Comparison of ENCODE assay signal across 14 cellular contexts in the genomic region with DNA sequence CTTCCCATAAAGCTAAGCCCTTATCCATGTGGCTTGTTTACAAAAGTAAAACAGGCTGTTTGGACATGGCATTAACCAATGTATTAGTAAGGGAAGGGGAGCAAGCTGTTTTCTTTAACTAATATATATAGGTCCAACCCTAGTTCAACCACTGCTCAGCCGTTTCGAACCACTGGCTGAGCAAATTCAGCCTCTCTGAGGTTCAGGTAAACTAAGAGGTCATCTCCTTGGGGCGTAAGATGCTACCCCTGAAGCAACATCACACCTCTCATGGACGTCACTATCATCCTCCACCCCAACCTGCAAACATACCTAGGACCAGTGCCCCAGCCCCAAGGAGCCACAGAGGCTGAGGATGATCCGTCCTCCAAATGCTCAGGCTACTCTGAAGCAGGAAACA. TPM values are rescaled to one million over a fixed set of nuclear protein-coding genes. Genes with fewer than 3 reads are reported as not detected.
DNase-seq lines count a peak whose midpoint lies in the region; ATAC-seq and TF ChIP-seq lines count a peak whose summit lies in the region.
"Had no signal": no experiment of that assay in that cellular context is flagged by ENCODE, and none has a peak within 500 bp of the region (broad histone marks: within the 10 kb centered on the region; RNA-seq: fewer than 3 reads in every experiment).

No MANE protein-coding gene starts in this region.

- 83% methylated on average over 1 of the region's 5 CpGs; no CpG with 5 or more reads in 1 of the 2 experiments for WGBS in IMR-90 (ENCODE audit: extremely low coverage in 2 of 2, insufficient read length in 1 of 2), 2 experiments
- 39 to 47% methylated on average over 5 of the region's 5 CpGs for WGBS in body of pancreas, 2 donors

- no peak overlapping the region for H3K9ac ChIP-seq in IMR-90 (ENCODE audit: low read depth, low read length)
- H3K9ac ChIP-seq in neural progenitor cell = no peak overlapping the region

- no peaks in the 10 kb centered on the region for H3K9me3 Mint-ChIP-seq in T-helper 2 cell treated with Interferon-gamma antibody and Interleukin-4, amounts not matched to agents 5 μg/mL and 100 μg/mL, for 36 hours
- H3K9me3 Mint-ChIP-seq in neural progenitor cell = no peaks in the 10 kb centered on the region

- H3K9me1 ChIP-seq in IMR-90 (ENCODE audit: insufficient read depth, low read length) = peaks cover 72% of the 10 kb centered on the region

- no peak overlapping the region for H4K91ac ChIP-seq in IMR-90 (ENCODE audit: insufficient read depth, low read depth, low read length)

- H3K27me3 Mint-ChIP-seq in T-helper 2 cell treated with Interferon-gamma antibody and Interleukin-4, amounts not matched to agents 5 μg/mL and 100 μg/mL, for 36 hours (ENCODE audit: low read depth) = no peaks in the 10 kb centered on the region
- peaks cover 12% of the 10 kb centered on the region for H3K27me3 Mint-ChIP-seq in neural progenitor cell (ENCODE audit: insufficient read depth, low read depth)

- no peak overlapping the region for H3K4ac ChIP-seq in IMR-90 (ENCODE audit: low read depth, low read length)

- H3K4me3 Mint-ChIP-seq in T-helper 2 cell treated with Interferon-gamma antibody and Interleukin-4, amounts not matched to agents 5 μg/mL and 100 μg/mL, for 36 hours = peak overlapping the region; percentile 13
- no peak overlapping the region for H3K4me3 Mint-ChIP-seq in neural progenitor cell

- TF ChIP-seq POLR2A in IMR-90 (IDR thresholded peaks at IDR 0.05; ENCODE audit: low read depth, low read length) = no peak
- no peak for TF ChIP-seq POLR2A in body of pancreas (IDR thresholded peaks at IDR 0.05)

- H3K4me1 Mint-ChIP-seq in T-helper 2 cell treated with Interferon-gamma antibody and Interleukin-4, amounts not matched to agents 5 μg/mL and 100 μg/mL, for 36 hours (ENCODE audit: low read depth) = peaks cover 79% of the 10 kb centered on the region
- peaks cover 67% of the 10 kb centered on the region for H3K4me1 Mint-ChIP-seq in neural progenitor cell

- peak overlapping the region; percentile 9 for H3K27ac Mint-ChIP-seq in T-helper 2 cell treated with Interferon-gamma antibody and Interleukin-4, amounts not matched to agents 5 μg/mL and 100 μg/mL, for 36 hours
- H3K27ac Mint-ChIP-seq in neural progenitor cell = peak overlapping the region; percentile 83

- H2BK20ac ChIP-seq in IMR-90 (ENCODE audit: low read depth, low read length) = no peak overlapping the region

- ATAC-seq in IMR-90 (ENCODE audit: low read depth) (no peak), body of pancreas (no peak), HG03354 (IDR thresholded peaks at IDR 0.05; ENCODE audit: poor library complexity, severe bottlenecking, unreplicated experiment) (no peak)
- ATAC-seq: Right ventricle myocardium inferior had no signal

- in situ Hi-C loops in IMR-90 (cut with MboI; ENCODE audit: low sequenced_read_pairs) = no loop called here

- intact Hi-C loops in IMR-90 (cut with micrococcal nuclease) (no loop called here), body of pancreas (cut with DNase I) (no loop called here), A673 (cut with micrococcal nuclease; ENCODE audit: unreplicated experiment) (no loop called here)

- H3K4me3 ChIP-seq in IMR-90 (ENCODE audit: insufficient read depth, low read depth, low read length) (no peak overlapping the region), body of pancreas (no peak overlapping the region), neural progenitor cell (no peak overlapping the region), A673 (ENCODE audit: low read depth, low read length, poor library complexity, severe bottlenecking) (no peak overlapping the region)
- H3K4me3 ChIP-seq: skin epidermis had no signal

- no peaks in the 10 kb centered on the region for H3K36me3 ChIP-seq in IMR-90 (ENCODE audit: control insufficient read depth, insufficient read depth, low read length)
- no peaks in the 10 kb centered on the region for H3K36me3 ChIP-seq in body of pancreas (replicated peaks in 1 of 2; ENCODE audit: insufficient read depth in 1 of 2, low read depth in 2 of 2)
- no peaks in the 10 kb centered on the region for H3K36me3 ChIP-seq in neural progenitor cell
- no peaks in the 10 kb centered on the region for H3K36me3 ChIP-seq in A673 (ENCODE audit: insufficient read depth, low read length, poor library complexity, severe bottlenecking)

- no peak for TF ChIP-seq RAD21 in IMR-90 (IDR thresholded peaks at IDR 0.05; ENCODE audit: low read length)

- peak overlapping the region; percentile 41; the same call in 1 of the 2 replicates for H3K23ac ChIP-seq in IMR-90 (ENCODE audit: low read depth, low read length)

- H4K20me1 ChIP-seq in IMR-90 (ENCODE audit: insufficient read depth, low read length) (peaks cover 100% of the 10 kb centered on the region), neural progenitor cell (ENCODE audit: low read depth) (peaks cover 100% of the 10 kb centered on the region)

- dilution Hi-C loops in IMR-90 (cut with HindIII; ENCODE audit: low sequenced_read_pairs, unreplicated experiment) = no loop called here

- no peak overlapping the region for H4K8ac ChIP-seq in IMR-90 (ENCODE audit: low read depth in 2 of 2, low read length in 2 of 2)

- H3K79me1 ChIP-seq in IMR-90 (ENCODE audit: low read depth in 1 of 2, low read length in 2 of 2) = peaks cover 3 to 78% of the 10 kb centered on the region in 2 experiments; a peak in 3 of 4 replicates

- H3K36me3 Mint-ChIP-seq in T-helper 2 cell treated with Interferon-gamma antibody and Interleukin-4, amounts not matched to agents 5 μg/mL and 100 μg/mL, for 36 hours (ENCODE audit: low read depth) = peaks cover 5% of the 10 kb centered on the region
- peaks cover 6% of the 10 kb centered on the region for H3K36me3 Mint-ChIP-seq in neural progenitor cell

- H3K4me1 ChIP-seq in IMR-90 (ENCODE audit: control insufficient read depth, insufficient read depth, low read length) = peaks cover 54% of the 10 kb centered on the region
- H3K4me1 ChIP-seq in body of pancreas = peaks cover 89% of the 10 kb centered on the region
- H3K4me1 ChIP-seq in neural progenitor cell = peaks cover 49% of the 10 kb centered on the region
- peaks cover 43% of the 10 kb centered on the region for H3K4me1 ChIP-seq in A673 (ENCODE audit: insufficient read depth, low read length, poor library complexity, severe bottlenecking)

- H3K18ac ChIP-seq in IMR-90 (ENCODE audit: low read depth, low read length) = no peak overlapping the region

- no peak overlapping the region for H2BK15ac ChIP-seq in IMR-90 (ENCODE audit: low read depth, low read length)

- no peak overlapping the region for H2BK120ac ChIP-seq in IMR-90 (ENCODE audit: low read depth, low read length)

- H3K4me2 ChIP-seq in IMR-90 (ENCODE audit: low read depth, low read length) = peak overlapping the region; percentile 36; the same call in 1 of the 2 replicates
- H3K4me2 ChIP-seq in neural progenitor cell = no peak overlapping the region

- BruUV-seq in IMR-90 (replicated peaks; lab: Mats Ljungman, UMichigan) = no TSS peak
- BruUV-seq in A673 (replicated peaks; lab: Mats Ljungman, UMichigan) = no TSS peak

- no peak overlapping the region for H2BK5ac ChIP-seq in IMR-90 (ENCODE audit: low read depth, low read length, poor library complexity, severe bottlenecking)

- H2AFZ ChIP-seq in IMR-90 (replicated peaks; ENCODE audit: low read length, poor library complexity) (no peak overlapping the region), neural progenitor cell (replicated peaks) (no peak overlapping the region)

- H4K5ac ChIP-seq in IMR-90 (ENCODE audit: low read depth, low read length) = no peak overlapping the region

- no peaks in the 10 kb centered on the region for H3K9me3 ChIP-seq in IMR-90 (ENCODE audit: control insufficient read depth, insufficient read depth, low read length)
- no peaks in the 10 kb centered on the region for H3K9me3 ChIP-seq in body of pancreas
- no peaks in the 10 kb centered on the region for H3K9me3 ChIP-seq in neural progenitor cell (ENCODE audit: low read depth)
- H3K9me3 ChIP-seq in A673 (ENCODE audit: low read depth, low read length, poor library complexity, severe bottlenecking) = no peaks in the 10 kb centered on the region

- peaks cover 100% of the 10 kb centered on the region for H3K79me2 ChIP-seq in neural progenitor cell (ENCODE audit: low read depth)

- POLR2A ChIA-PET in IMR-90 (lab: Charles Lee; ENCODE audit: unreplicated experiment) (interaction anchor here (0.5 to 0.6 kb wide), 2 partner anchors 13 to 15 kb away, joined by 3 to 5 read pairs; no protein-coding TSS in a partner anchor), A673 (lab: Charles Lee; ENCODE audit: low non-redundant PET) (no interaction called here)

- DNase-seq in T-helper 2 cell treated with Interferon-gamma antibody and Interleukin-4, amounts not matched to agents 5 μg/mL and 100 μg/mL, for 36 hours (ENCODE audit: low spot score) = no peak
- DNase-seq in T-helper 2 cell = no peak
- DNase-seq in IMR-90 = no peak
- no peak for DNase-seq in body of pancreas
- no peak for DNase-seq in neural progenitor cell (ENCODE audit: low spot score)
- no peak for DNase-seq in activated gamma-delta T cell (lab: John Stamatoyannopoulos, UW)
- no peak for DNase-seq in A673 (ENCODE audit: low spot score)
- DNase-seq: cortex of kidney, NCI-H1930, NCI-H526, substantia nigra had no signal

- no peak overlapping the region for H3K56ac ChIP-seq in IMR-90 (ENCODE audit: extremely low read depth, insufficient read depth, low read length)

- H3K27ac ChIP-seq in IMR-90 (ENCODE audit: insufficient read depth, low read length) (no peak overlapping the region), body of pancreas (peak overlapping the region; percentile 10 to 70 (median 53)), neural progenitor cell (no peak overlapping the region), A673 (ENCODE audit: low read depth, low read length, poor library complexity, severe bottlenecking) (no peak overlapping the region)

- H3F3A ChIP-seq in neural progenitor cell (ENCODE audit: low read depth) = peaks cover 13% of the 10 kb centered on the region

- TF ChIP-seq CTCF in IMR-90 (conservative IDR thresholded peaks at IDR 0.05; ENCODE audit: low read depth, low read length) (no peak), body of pancreas (IDR thresholded peaks at IDR 0.05) (no peak), neural progenitor cell (IDR thresholded peaks at IDR 0.05) (no peak), A673 (conservative IDR thresholded peaks at IDR 0.05; ENCODE audit: low read depth, low read length) (no peak)

- H3K27me3 ChIP-seq in IMR-90 (ENCODE audit: control insufficient read depth, insufficient read depth, low read length) (no peaks in the 10 kb centered on the region), body of pancreas (no peaks in the 10 kb centered on the region), neural progenitor cell (no peaks in the 10 kb centered on the region), A673 (replicated peaks; ENCODE audit: insufficient read depth, low read depth, low read length, poor library complexity) (no peaks in the 10 kb centered on the region)

- no peak overlapping the region for H3K14ac ChIP-seq in IMR-90 (replicated peaks; ENCODE audit: low read depth, low read length)

- CTCF ChIA-PET in IMR-90 (lab: Yijun Ruan, JAX) = no interaction called here
- CTCF ChIA-PET in A673 (lab: Charles Lee) = no interaction called here

- H2AK5ac ChIP-seq in IMR-90 (ENCODE audit: low read depth, low read length) = no peak overlapping the region

- H2AK9ac ChIP-seq in IMR-90 (replicated peaks; ENCODE audit: low read depth, low read length, poor library complexity) = peak overlapping the region; percentile 69

RNA-seq across cellular contexts. Expression of a gene that starts 45.2 kb away (rescaled TPM):
- 28.1 and 46.8 TPM in 2 replicates for total RNA-seq in IMR-90 (2012; rRNA removed)
- 67.8 and 71.9 TPM in 2 replicates for polyA plus RNA-seq in IMR-90 (2012; rRNA removed)
- 50.6 and 79.2 TPM in 2 replicates for polyA plus RNA-seq in IMR-90 (2012; cell fraction: cytosol; rRNA removed)
- polyA plus RNA-seq in IMR-90 (2012; cell fraction: nucleus; rRNA removed; ENCODE audit: low replicate concordance) = 174 and 231 TPM in 2 replicates
- total RNA-seq in body of pancreas = 10 to 100 TPM; 52.1 to 97.9 TPM
- 47.3 and 68.1 TPM in 2 replicates for total RNA-seq in neural progenitor cell (ENCODE audit: low replicate concordance)
- 217 and 248 TPM in 2 replicates for total RNA-seq in A673 (2021)

Comparison
In these comparisons a context has a peak if more than half of its experiments do, and no peak if none do; other contexts are left out.
1. H3K27ac ChIP-seq: peak in body of pancreas (4 of 4); none in IMR-90 (single experiment), neural progenitor cell (single experiment) and A673 (single experiment).